ENCODE assay signal across 24 cellular contexts in the genomic region with DNA sequence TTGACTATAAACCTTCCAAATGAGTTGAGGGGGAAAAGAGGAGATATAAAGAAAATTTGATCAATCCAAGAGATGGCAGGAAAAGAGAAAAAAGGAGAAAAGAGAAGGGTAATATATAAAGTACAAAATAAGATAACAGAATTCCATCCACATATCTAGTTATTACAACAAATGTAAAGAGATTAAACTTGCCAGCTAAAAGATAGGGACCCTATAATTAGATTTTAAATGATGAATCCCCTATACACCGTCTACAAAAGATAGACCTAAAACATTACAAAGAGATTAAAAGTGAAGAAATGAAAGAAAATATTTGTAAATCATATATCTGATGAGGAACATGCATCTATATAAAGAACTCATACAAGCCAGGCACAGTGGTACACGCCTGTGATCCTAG.
A peak's percentile ranks its signal among the peaks of the same experiment; 100 is the strongest.
DNase-seq lines count a peak whose midpoint lies in the region; ATAC-seq, FAIRE-seq and TF ChIP-seq lines count a peak whose summit lies in the region.
"Had no signal": no experiment of that assay in that cellular context is flagged by ENCODE, and none has a peak within 500 bp of the region (broad histone marks: within the 10 kb centered on the region; RNA-seq: fewer than 3 reads in every experiment).

No MANE protein-coding gene starts in this region.

- no peak for TF ChIP-seq POLR2A in vagina (IDR thresholded peaks at IDR 0.05)

- H3K27ac ChIP-seq in ACC112 (ENCODE audit: low read depth, low read length) (peak overlapping the region; percentile 73; the same call in 1 of the 2 replicates), SJSA1 (peak overlapping the region; percentile 55; the same call in 1 of the 2 replicates), vagina (no peak overlapping the region)
- H3K27ac ChIP-seq: BLaER1 treated with 17β-estradiol and CSF1 and Interleukin-3, amounts not matched to agents 10 nM and 100 nM; C4-2B had no signal

- DNase-seq in HFFc6 (no peak), SJSA1 (ENCODE audit: low read depth in 1 of 2, low spot score in 2 of 2) (no peak), NCI-H146 treated with DMSO at 0.1 percent for 48 hours (lab: John Stamatoyannopoulos, UW; ENCODE audit: unreplicated experiment) (no peak), vagina (ENCODE audit: extremely low spot score in 2 of 2) (no peak), NAMALWA (ENCODE audit: low spot score) (no peak)
- DNase-seq: 8988T; AML-193; Caco-2; Calu3; CD4-positive, alpha-beta T cell; CD8-positive, alpha-beta T cell; DMS79 treated with DMSO at 0.1 percent for 48 hours; GDM1 had no signal

- H3K79me2 ChIP-seq in ACC112 (ENCODE audit: control insufficient read depth, insufficient read depth, low read length, unreplicated experiment) = no peaks in the 10 kb centered on the region

- H3K27me3 ChIP-seq in ACC112 (ENCODE audit: insufficient read depth, low read length) = peaks cover 3% of the 10 kb centered on the region; the same call in 1 of the 2 replicates
- no peaks in the 10 kb centered on the region for H3K27me3 ChIP-seq in SJSA1 (replicated peaks)
- H3K27me3 ChIP-seq in vagina = no peaks in the 10 kb centered on the region
- H3K27me3 ChIP-seq: BLaER1 treated with 17β-estradiol and CSF1 and Interleukin-3, amounts not matched to agents 10 nM and 100 nM had no signal

- 0 out of 2 replicates have a peak, but pooled peaks cover 6% of the 10 kb centered on the region for H3K36me3 Mint-ChIP-seq in HFFc6 (ENCODE audit: low read depth)
- H3K36me3 Mint-ChIP-seq: CD8-positive, alpha-beta T cell had no signal

- H2AFZ ChIP-seq in ACC112 (ENCODE audit: low read length, unreplicated experiment) = no peak overlapping the region

- H3K9me3 ChIP-seq in SJSA1 (replicated peaks) (peaks cover 15% of the 10 kb centered on the region), vagina (no peaks in the 10 kb centered on the region)
- H3K9me3 ChIP-seq: Caco-2 had no signal

- TF ChIP-seq CTCF in HFFc6 (IDR thresholded peaks at IDR 0.05) (no peak), vagina (IDR thresholded peaks at IDR 0.05) (no peak)

- peak overlapping the region; percentile 59 for H3K4me3 Mint-ChIP-seq in HFFc6
- H3K4me3 Mint-ChIP-seq: B cell; CD4-positive, alpha-beta T cell; CD8-positive, alpha-beta T cell had no signal

- H3K4me3 ChIP-seq in ACC112 (ENCODE audit: low read depth, low read length) = no peak overlapping the region
- no peak overlapping the region for H3K4me3 ChIP-seq in SJSA1
- no peak overlapping the region for H3K4me3 ChIP-seq in vagina
- H3K4me3 ChIP-seq: BLaER1 treated with 17β-estradiol and CSF1 and Interleukin-3, amounts not matched to agents 10 nM and 100 nM; GM12878 had no signal

- peak; percentile 48 for FAIRE-seq in G401.6 (lab: Jason Lieb, UNC)
- FAIRE-seq: A204.1, D721Med, GM12878, GM12892, GM18507 had no signal

- peaks cover 9% of the 10 kb centered on the region for H3K9me3 Mint-ChIP-seq in HFFc6

- H3K27me3 Mint-ChIP-seq in HFFc6 (ENCODE audit: insufficient read depth) = peaks cover 21% of the 10 kb centered on the region
- H3K27me3 Mint-ChIP-seq: B cell; CD4-positive, alpha-beta T cell had no signal

- intact Hi-C loops in vagina (cut with DNase I) = no loop called here

- H3K4me1 Mint-ChIP-seq in HFFc6 (ENCODE audit: low read depth) = peaks cover 29% of the 10 kb centered on the region
- H3K4me1 Mint-ChIP-seq: B cell had no signal

- H3K27ac Mint-ChIP-seq in HFFc6 = no peak overlapping the region
- H3K27ac Mint-ChIP-seq: B cell; CD4-positive, alpha-beta T cell; CD8-positive, alpha-beta T cell had no signal

- ATAC-seq in GM21381 (IDR thresholded peaks at IDR 0.05; ENCODE audit: unreplicated experiment) = no peak
- ATAC-seq: CD8-positive, alpha-beta T cell; GM12878 had no signal

- H3K4me1 ChIP-seq in ACC112 (ENCODE audit: control insufficient read depth, insufficient read depth, low read length, unreplicated experiment) (peaks cover 10% of the 10 kb centered on the region), SJSA1 (replicated peaks) (peaks cover 28% of the 10 kb centered on the region), vagina (no peaks in the 10 kb centered on the region)
- H3K4me1 ChIP-seq: Caco-2 had no signal

- H3K36me3 ChIP-seq in ACC112 (ENCODE audit: insufficient read depth, low read length) = peaks cover 5% of the 10 kb centered on the region; the same call in 1 of the 2 replicates
- no peaks in the 10 kb centered on the region for H3K36me3 ChIP-seq in SJSA1
- no peaks in the 10 kb centered on the region for H3K36me3 ChIP-seq in vagina
- H3K36me3 ChIP-seq: BLaER1 treated with 17β-estradiol and CSF1 and Interleukin-3, amounts not matched to agents 10 nM and 100 nM had no signal
